Comparison of ENCODE assay signal across 19 cellular contexts in the genomic region with DNA sequence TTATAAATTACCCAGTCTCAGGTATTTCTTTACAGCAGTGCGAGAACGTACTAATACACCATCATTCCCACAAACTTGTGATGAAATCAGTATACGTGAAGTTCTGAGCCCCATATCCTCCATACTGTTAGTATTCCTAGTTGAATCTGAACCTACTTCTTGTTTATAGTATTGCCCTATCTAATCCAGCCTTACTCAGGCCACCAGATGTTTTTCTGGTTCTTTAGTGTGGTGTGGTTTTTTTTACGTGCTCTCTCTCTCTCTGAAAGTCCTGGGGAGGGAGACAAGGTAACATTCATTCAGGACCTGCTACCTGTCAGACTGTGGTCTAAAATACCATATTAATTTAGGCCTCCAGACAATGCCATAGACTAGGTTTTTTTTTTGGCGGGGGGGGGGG. TPM values are rescaled to one million over a fixed set of nuclear protein-coding genes. Genes with fewer than 3 reads are reported as not detected.
DNase-seq lines count a peak whose midpoint lies in the region; TF ChIP-seq lines count a peak whose summit lies in the region.
"Had no signal": no experiment of that assay in that cellular context is flagged by ENCODE, and none has a peak within 500 bp of the region (broad histone marks: within the 10 kb centered on the region; RNA-seq: fewer than 3 reads in every experiment).

No MANE protein-coding gene starts in this region.

- peaks cover 38% of the 10 kb centered on the region for H3K36me3 Mint-ChIP-seq in HFFc6 (ENCODE audit: low read depth)
- no peaks in the 10 kb centered on the region for H3K36me3 Mint-ChIP-seq in immature natural killer cell
- H3K36me3 Mint-ChIP-seq: CD4-positive, CD25-positive, alpha-beta regulatory T cell had no signal

- H3K27me3 Mint-ChIP-seq in HFFc6 (ENCODE audit: insufficient read depth), result no peaks in the 10 kb centered on the region
- H3K27me3 Mint-ChIP-seq in immature natural killer cell (ENCODE audit: low read depth in 3 of 3), result peaks cover 0 to 8% (median 3%) of the 10 kb centered on the region in 3 donors
- H3K27me3 Mint-ChIP-seq: CD4-positive, CD25-positive, alpha-beta regulatory T cell had no signal

- H4K20me1 ChIP-seq in fibroblast of lung (ENCODE audit: control insufficient read depth, extremely low read depth, insufficient read depth, low read length), result no peaks in the 10 kb centered on the region

- H3K27me3 ChIP-seq in fibroblast of lung (ENCODE audit: control insufficient read depth, insufficient read depth, low read length) (no peaks in the 10 kb centered on the region), skeletal muscle satellite cell (ENCODE audit: control insufficient read depth, insufficient read depth, low read length) (no peaks in the 10 kb centered on the region)

- no peaks in the 10 kb centered on the region for H3K79me2 ChIP-seq in fibroblast of lung (ENCODE audit: control insufficient read depth, insufficient read depth, low read length)

- TF ChIP-seq CTCF in HFFc6 (IDR thresholded peaks at IDR 0.05) (no peak), fibroblast of lung (conservative IDR thresholded peaks at IDR 0.05 in 1 of 2, IDR thresholded peaks at IDR 0.05 in 1 of 2; ENCODE audit: low read depth in 1 of 2, low read length in 2 of 2) (no peak)

- H3K9me3 ChIP-seq in fibroblast of lung (ENCODE audit: control insufficient read depth, insufficient read depth, low read depth, low read length), result no peaks in the 10 kb centered on the region
- H3K9me3 ChIP-seq in skeletal muscle satellite cell (replicated peaks; ENCODE audit: low read length), result peaks cover 4% of the 10 kb centered on the region

- H3K36me3 ChIP-seq in fibroblast of lung (ENCODE audit: control insufficient read depth, insufficient read depth, low read length) (no peaks in the 10 kb centered on the region), skeletal muscle satellite cell (ENCODE audit: insufficient read depth, low read length) (no peaks in the 10 kb centered on the region)
- H3K36me3 ChIP-seq: HAP-1 had no signal

- peaks cover 10% of the 10 kb centered on the region for H3K4me1 ChIP-seq in fibroblast of lung (ENCODE audit: control insufficient read depth, extremely low read depth, insufficient read depth, low read length)
- H3K4me1 ChIP-seq in skeletal muscle satellite cell (ENCODE audit: control insufficient read depth, insufficient read depth, low read length), result peaks cover 23% of the 10 kb centered on the region
- H3K4me1 ChIP-seq: A549, HAP-1 had no signal

- peaks cover 39% of the 10 kb centered on the region for H3K4me1 Mint-ChIP-seq in HFFc6 (ENCODE audit: low read depth)
- H3K4me1 Mint-ChIP-seq in immature natural killer cell, result no peaks in the 10 kb centered on the region
- H3K4me1 Mint-ChIP-seq: CD4-positive, CD25-positive, alpha-beta regulatory T cell had no signal

- H3K4me3 ChIP-seq in fibroblast of lung (replicated peaks in 1 of 4; ENCODE audit: control extremely low read depth in 1 of 4, insufficient read depth in 1 of 4, low read depth in 3 of 4, low read length in 4 of 4), result no peak overlapping the region
- H3K4me3 ChIP-seq in skeletal muscle satellite cell (ENCODE audit: low read length), result no peak overlapping the region
- H3K4me3 ChIP-seq: A549, HAP-1 had no signal

- H2AFZ ChIP-seq in fibroblast of lung (ENCODE audit: low read length), result no peak overlapping the region

- H3K4me3 Mint-ChIP-seq in HFFc6 (peak overlapping the region; percentile 68; the same call in 1 of the 2 replicates), immature natural killer cell (no peak overlapping the region)
- H3K4me3 Mint-ChIP-seq: CD4-positive, CD25-positive, alpha-beta regulatory T cell had no signal

- H3K27ac Mint-ChIP-seq in HFFc6, result peak overlapping the region; percentile 92
- no peak overlapping the region for H3K27ac Mint-ChIP-seq in immature natural killer cell
- H3K27ac Mint-ChIP-seq: CD4-positive, CD25-positive, alpha-beta regulatory T cell had no signal

- H3K9me3 Mint-ChIP-seq in HFFc6 (peaks cover 24% of the 10 kb centered on the region), immature natural killer cell (peaks cover 4 to 27% (median 10%) of the 10 kb centered on the region in 6 donors)

- H3K4me2 ChIP-seq in fibroblast of lung (ENCODE audit: extremely low read depth, insufficient read depth, low read length), result no peak overlapping the region
- peak overlapping the region; percentile 62 for H3K4me2 ChIP-seq in skeletal muscle satellite cell (ENCODE audit: low read length)
- H3K4me2 ChIP-seq: A549 had no signal

- H3K9ac ChIP-seq in fibroblast of lung (ENCODE audit: insufficient read depth, low read length), result no peak overlapping the region
- H3K9ac ChIP-seq in skeletal muscle satellite cell (ENCODE audit: low read depth, low read length), result peak overlapping the region; percentile 67

- peak; percentile 14 for DNase-seq in EH (ENCODE audit: low read depth)
- DNase-seq in HFFc6, result no peak
- no peak for DNase-seq in fibroblast of lung (ENCODE audit: low read depth in 2 of 2)
- DNase-seq in immature natural killer cell, result no peak
- no peak for DNase-seq in RPMI8226
- no peak for DNase-seq in islet precursor cell
- DNase-seq: CD4-positive, CD25-positive, alpha-beta regulatory T cell; Karpas-422; MV-4-11; NCI-H1105 treated with DMSO at 0.1 percent for 48 hours; NCI-H2029 treated with DMSO at 0.1 percent for 48 hours; NCI-H2171; NCI-H345; NCI-H524; NCI-H774; SHP77 had no signal

- H3K27ac ChIP-seq in fibroblast of lung (ENCODE audit: insufficient read depth, low read length), result peak overlapping the region; percentile 79
- H3K27ac ChIP-seq: A549 had no signal

RNA-seq across cellular contexts. Expression of gene TEAD1, which starts 47.6 kb away (rescaled TPM):
- total RNA-seq in HFFc6 (2021; fragmentation: NEBNext Ultra II Directional; extraction: Animal tissue kit (Norgen Biotek cat#: 25700)), result 100 to 1,000 TPM; 218 to 252 (median 227) TPM
- total RNA-seq in fibroblast of lung, result 65.0 and 121 TPM in 2 replicates
- polyA plus RNA-seq in fibroblast of lung (78.9 and 88.6 TPM in 2 replicates), immature natural killer cell (not detected)
- 58.0 and 90.2 TPM in 2 replicates for polyA plus RNA-seq in fibroblast of lung (2012)
- 97.1 and 105 TPM in 2 replicates for polyA minus RNA-seq in fibroblast of lung (ENCODE audit: low replicate concordance)
- total RNA-seq in skeletal muscle satellite cell (2012; rRNA removed), result 67.2 and 70.3 TPM in 2 replicates
- polyA plus RNA-seq: CD4-positive, CD25-positive, alpha-beta regulatory T cell had no signal
